Comparison of ENCODE assay signal across 21 cellular contexts in genomic region chr1:197621761-197622160, GRCh38.
A peak's percentile ranks its signal among the peaks of the same experiment; 100 is the strongest.
DNase-seq lines count a peak whose midpoint lies in the region; ATAC-seq, FAIRE-seq and TF ChIP-seq lines count a peak whose summit lies in the region.
"Had no signal": no experiment of that assay in that cellular context is flagged by ENCODE, and none has a peak within 500 bp of the region (broad histone marks: within the 10 kb centered on the region; RNA-seq: fewer than 3 reads in every experiment).

No MANE protein-coding gene starts in this region.

- in situ Hi-C loops in HepG2 (cut with HindIII; ENCODE audit: extremely low pct_ligation_motif_present, low pct_unique_long_range_greater_than_20kb): no loop called here

- H3K9me3 Mint-ChIP-seq in Calu3 (ENCODE audit: low read depth, unreplicated experiment): peaks cover 6% of the 10 kb centered on the region
- H3K9me3 Mint-ChIP-seq: CD4-positive, alpha-beta T cell had no signal

- H3K79me2 ChIP-seq in HepG2 (ENCODE audit: insufficient read depth, low read length): no peaks in the 10 kb centered on the region

- peak; percentile 40; the same call in 2 of the 3 replicates for ATAC-seq in HepG2
- no peak for ATAC-seq in right lobe of liver
- ATAC-seq: CD8-positive, alpha-beta T cell had no signal

- H3K4me3 Mint-ChIP-seq in Calu3 (ENCODE audit: low read depth, unreplicated experiment): no peak overlapping the region
- H3K4me3 Mint-ChIP-seq: B cell; CD4-positive, alpha-beta T cell; CD8-positive, alpha-beta T cell had no signal

- POLR2A ChIA-PET in HepG2 (lab: Yijun Ruan, JAX): interaction anchor here (1.0 kb wide), 1 partner anchor 281 kb away, joined by 3 read pairs; the partner anchor contains the start of gene C1orf53

- intact Hi-C loops in HepG2 (cut with micrococcal nuclease; ENCODE audit: unreplicated experiment): loop anchor here (2.0 kb wide), 1 partner anchor 71 kb away; no protein-coding TSS in a partner anchor
- intact Hi-C loops in right lobe of liver (cut with DNase I): no loop called here
- intact Hi-C loops in Calu3 (cut with micrococcal nuclease; ENCODE audit: unreplicated experiment): no loop called here

- peaks cover 46% of the 10 kb centered on the region for H3K4me1 ChIP-seq in HepG2 (ENCODE audit: insufficient read depth, low read length)
- H3K4me1 ChIP-seq in right lobe of liver: peaks cover 0 to 35% (median 15%) of the 10 kb centered on the region in 4 donors

- peak overlapping the region; percentile 95 for H3K27ac ChIP-seq in HepG2 (ENCODE audit: extremely low read length, insufficient read depth, low read length)
- H3K27ac ChIP-seq in right lobe of liver: no peak overlapping the region
- peak overlapping the region; percentile 64 for H3K27ac ChIP-seq in VCaP
- H3K27ac ChIP-seq: BLaER1 treated with 17β-estradiol and CSF1 and Interleukin-3, amounts not matched to agents 10 nM and 100 nM; C4-2B had no signal

- DNase-seq in HepG2 (ENCODE audit: low spot score) (no peak), right lobe of liver (no peak), D721Med (ENCODE audit: insufficient read length, low spot score) (no peak), Calu3 (no peak), RPMI8226 (no peak)
- DNase-seq in stimulated activated CD4-positive, alpha-beta T cell treated with anti-CD3 and anti-CD28 coated beads, Interleukin-2, amount 100 ng/mL, for 24 hours: no peak
- DNase-seq: 8988T; AML-193; Caco-2; CD4-positive, alpha-beta T cell; CD8-positive, alpha-beta T cell; DMS79 treated with DMSO at 0.1 percent for 48 hours; GF-D8 had no signal

- H3K4me3 ChIP-seq in HepG2 (replicated peaks in 1 of 3; ENCODE audit: insufficient read depth in 1 of 3, low read depth in 2 of 3, low read length in 3 of 3) (no peak overlapping the region), right lobe of liver (no peak overlapping the region)
- H3K4me3 ChIP-seq: BLaER1 treated with 17β-estradiol and CSF1 and Interleukin-3, amounts not matched to agents 10 nM and 100 nM had no signal

- H3K4me2 ChIP-seq in HepG2 (ENCODE audit: low read depth, low read length): no peak overlapping the region
- H3K4me2 ChIP-seq: BLaER1 treated with 17β-estradiol and CSF1 and Interleukin-3, amounts not matched to agents 10 nM and 100 nM had no signal

- no TSS peak for BruUV-seq in HepG2 (replicated peaks; lab: Mats Ljungman, UMichigan)
- BruUV-seq in Calu3 (replicated peaks; lab: Mats Ljungman, UMichigan): no TSS peak

- peaks cover 8% of the 10 kb centered on the region for H3K4me1 Mint-ChIP-seq in Calu3 (ENCODE audit: low read depth, unreplicated experiment)
- H3K4me1 Mint-ChIP-seq: B cell had no signal

- H3K27me3 ChIP-seq in HepG2 (ENCODE audit: control insufficient read depth in 1 of 2, insufficient read depth in 2 of 2, low read length in 2 of 2): no peaks in the 10 kb centered on the region; a peak in 1 of 5 replicates
- H3K27me3 ChIP-seq in right lobe of liver: no peaks in the 10 kb centered on the region
- H3K27me3 ChIP-seq: BLaER1 treated with 17β-estradiol and CSF1 and Interleukin-3, amounts not matched to agents 10 nM and 100 nM had no signal

- no peak for TF ChIP-seq RAD21 in HepG2 (CRISPR knock-in tag; IDR thresholded peaks at IDR 0.05)

- TF ChIP-seq POLR2A in HepG2 (IDR thresholded peaks at IDR 0.05; ENCODE audit: insufficient read depth in 1 of 2, low read depth in 2 of 2, low read length in 2 of 2) (no peak), right lobe of liver (IDR thresholded peaks at IDR 0.05) (no peak)

- H3K36me3 ChIP-seq in HepG2 (replicated peaks in 1 of 2; ENCODE audit: control insufficient read depth in 1 of 2, insufficient read depth in 2 of 2, low read length in 2 of 2): no peaks in the 10 kb centered on the region
- no peaks in the 10 kb centered on the region for H3K36me3 ChIP-seq in right lobe of liver
- H3K36me3 ChIP-seq: BLaER1 treated with 17β-estradiol and CSF1 and Interleukin-3, amounts not matched to agents 10 nM and 100 nM had no signal

- H3K9me3 ChIP-seq in HepG2 (ENCODE audit: low read length): no peaks in the 10 kb centered on the region
- H3K9me3 ChIP-seq in right lobe of liver: no peaks in the 10 kb centered on the region
- H3K9me3 ChIP-seq: BLaER1 treated with 17β-estradiol and CSF1 and Interleukin-3, amounts not matched to agents 10 nM and 100 nM; Caco-2 had no signal

- H3K27ac Mint-ChIP-seq in Calu3 (ENCODE audit: unreplicated experiment): no peak overlapping the region
- H3K27ac Mint-ChIP-seq: B cell; CD4-positive, alpha-beta T cell; CD8-positive, alpha-beta T cell had no signal

- H3K9ac ChIP-seq in HepG2 (ENCODE audit: insufficient read depth, low read depth, low read length): peak overlapping the region; percentile 11; the same call in 1 of the 2 replicates
- H3K9ac ChIP-seq: BLaER1 treated with 17β-estradiol and CSF1 and Interleukin-3, amounts not matched to agents 10 nM and 100 nM had no signal

- H3K27me3 Mint-ChIP-seq in Calu3 (ENCODE audit: unreplicated experiment): no peaks in the 10 kb centered on the region
- H3K27me3 Mint-ChIP-seq: B cell; CD4-positive, alpha-beta T cell had no signal

- no peak for FAIRE-seq in HepG2 (lab: Jason Lieb, UNC)
- FAIRE-seq in D721Med (lab: Jason Lieb, UNC): peak; percentile 92
- FAIRE-seq: A204.1, G401.6, GM12891, GM19239 had no signal

- no peaks in the 10 kb centered on the region for H3K36me3 Mint-ChIP-seq in Calu3 (ENCODE audit: insufficient read depth, unreplicated experiment)

- TF ChIP-seq CTCF in HepG2 (CRISPR knock-in tag; IDR thresholded peaks at IDR 0.05) (no peak), right lobe of liver (IDR thresholded peaks at IDR 0.05) (no peak), D721Med (IDR thresholded peaks at IDR 0.05; ENCODE audit: insufficient read depth, missing control alignments) (no peak), VCaP (conservative IDR thresholded peaks at IDR 0.05) (no peak), Calu3 (IDR thresholded peaks at IDR 0.05; ENCODE audit: unreplicated experiment) (no peak)

- CTCF ChIA-PET in HepG2 (lab: Yijun Ruan, JAX; ENCODE audit: low intra/inter-chr PET ratio, low total read pairs): interaction anchor here (1.6 kb wide), 1 partner anchor 247 kb away, joined by 3 read pairs; no protein-coding TSS in a partner anchor
- CTCF ChIA-PET in Calu3 (lab: Charles Lee): interaction anchor here (1.3 kb wide), 1 partner anchor 248 kb away, joined by 3 read pairs; no protein-coding TSS in a partner anchor

- no peak overlapping the region for H2AFZ ChIP-seq in HepG2 (ENCODE audit: low read length)

- H4K20me1 ChIP-seq in HepG2 (ENCODE audit: insufficient read depth, low read length): no peaks in the 10 kb centered on the region
- H4K20me1 ChIP-seq: BLaER1 treated with 17β-estradiol and CSF1 and Interleukin-3, amounts not matched to agents 10 nM and 100 nM had no signal

- TF ChIP-seq EP300 in HepG2 (IDR thresholded peaks at IDR 0.05; ENCODE audit: low read depth in 2 of 2, low read length in 2 of 2) (no peak), HepG2 (CRISPR knock-in tag; IDR thresholded peaks at IDR 0.05; ENCODE audit: borderline replicate concordance) (no peak)

TF ChIP-seq in HepG2, 621 proteins besides CTCF, POLR2A, EP300 and RAD21:
- TF ChIP-seq MAFK (conservative IDR thresholded peaks at IDR 0.05 in 1 of 2, IDR thresholded peaks at IDR 0.05 in 1 of 2; ENCODE audit: low read length in 2 of 2) (peak; percentile 61 to 79), MAFF (IDR thresholded peaks at IDR 0.05; ENCODE audit: low read depth, low read length) (peak; percentile 59; the same call in 1 of the 2 replicates), ZNF652 (CRISPR knock-in tag; IDR thresholded peaks at IDR 0.05; ENCODE audit: borderline replicate concordance, low read depth) (peak; percentile 25; the same call in 1 of the 2 replicates), CCAR2 (optimal IDR thresholded peaks at IDR 0.05; ENCODE audit: low read depth, low read length) (no peak)

Comparison
In these comparisons a context has a peak if more than half of its experiments do, and no peak if none do; other contexts are left out.
1. H3K27ac ChIP-seq: peak in HepG2 (single experiment) and VCaP (single experiment); none in right lobe of liver (0 of 3).